ENCODE assay signal across 17 cellular contexts in the genomic region with DNA sequence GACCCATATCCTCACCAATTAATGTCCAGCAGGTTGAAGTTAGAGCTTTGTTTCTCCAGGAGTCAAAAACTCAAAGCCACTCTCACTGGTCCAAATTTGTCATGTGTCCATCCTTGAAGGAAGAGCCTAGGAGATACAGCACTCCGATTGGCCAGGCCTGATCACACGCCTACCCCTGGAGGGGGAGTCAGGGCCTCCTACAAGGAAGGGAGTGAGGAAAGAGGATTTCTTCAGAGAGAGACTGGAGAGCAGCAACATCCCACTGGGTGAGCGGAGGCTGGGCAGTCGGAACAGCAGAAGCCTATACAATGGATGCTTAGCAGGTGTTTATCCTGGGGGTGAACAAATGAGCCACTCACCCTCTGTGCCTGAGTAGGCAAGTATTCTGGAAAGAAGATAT.
"Had no signal": no experiment of that assay in that cellular context is flagged by ENCODE, and none has a peak within 500 bp of the region (broad histone marks: within the 10 kb centered on the region; RNA-seq: fewer than 3 reads in every experiment).

No MANE protein-coding gene starts in this region.

- H3K4me3 Mint-ChIP-seq: activated T-cell treated with anti-CD3 and anti-CD28 coated beads, Interleukin-2, amount 50 U/mL, for 24 hours; endodermal cell had no signal

- ATAC-seq: activated naive CD4-positive, alpha-beta T cell treated with anti-CD3 and anti-CD28 coated beads, Interleukin-2, amount 50 U/mL, for 72 hours; left ventricle myocardium superior; right cardiac atrium had no signal

- H3K27ac Mint-ChIP-seq: activated T-cell treated with anti-CD3 and anti-CD28 coated beads, Interleukin-2, amount 50 U/mL, for 24 hours; endodermal cell had no signal

- DNase-seq: activated CD4-positive, alpha-beta T cell treated with anti-CD3 and anti-CD28 coated beads, Interleukin-2, amount 50 U/mL, for 4 hours; activated CD4-positive, CD25-positive, alpha-beta regulatory T cell treated with anti-CD3 and anti-CD28 coated beads, Interleukin-2, amount 50 U/mL, for 72 hours; activated effector memory CD4-positive, alpha-beta T cell treated with Interleukin-2 at 50 U/mL for 16 hours; activated T-cell treated with anti-CD3 and anti-CD28 coated beads, Interleukin-2, amount 50 U/mL, for 24 hours; amygdala; cerebellar nuclear complex; dermis blood vessel endothelial cell; endodermal cell; erythroblast; glutamatergic neuron; left ventricle myocardium superior; mesenchymal stem cell; right cardiac atrium; stimulated activated naive CD4-positive, alpha-beta T cell; upper lobe of left lung had no signal

- H3K9me3 Mint-ChIP-seq: activated naive CD4-positive, alpha-beta T cell treated with anti-CD3 and anti-CD28 coated beads, Interleukin-2, amount 50 U/mL, for 72 hours; activated T-cell treated with anti-CD3 and anti-CD28 coated beads, Interleukin-2, amount 50 U/mL, for 24 hours had no signal

- H3K36me3 Mint-ChIP-seq: activated naive CD4-positive, alpha-beta T cell treated with anti-CD3 and anti-CD28 coated beads, Interleukin-2, amount 50 U/mL, for 72 hours; brain had no signal
